In genomic region chrX:69762340-69762739, GRCh38 we compare ENCODE assay signal across 8 cellular contexts.
"Had no signal": no experiment of that assay in that cellular context is flagged by ENCODE, and none has a peak within 500 bp of the region (broad histone marks: within the 10 kb centered on the region; RNA-seq: fewer than 3 reads in every experiment).

No MANE protein-coding gene starts in this region.

- ATAC-seq: GM23338, K562 had no signal

- FAIRE-seq: H1, H54, HTR-8/SVneo, K562 had no signal

- H3K4me3 ChIP-seq: GM23338, K562 had no signal

- DNase-seq: H9, HCEC 1CT, IMR-90 had no signal
